24 cellular contexts compared by ENCODE assay signal in genomic region chr1:58057820-58058219, GRCh38.
A peak's percentile ranks its signal among the peaks of the same experiment; 100 is the strongest.
DNase-seq lines count a peak whose midpoint lies in the region; ATAC-seq, FAIRE-seq and TF ChIP-seq lines count a peak whose summit lies in the region.
"Had no signal": no experiment of that assay in that cellular context is flagged by ENCODE, and none has a peak within 500 bp of the region (broad histone marks: within the 10 kb centered on the region; RNA-seq: fewer than 3 reads in every experiment).

No MANE protein-coding gene starts in this region.

- H3K27ac ChIP-seq in IMR-90 (ENCODE audit: insufficient read depth, low read length) (no peak overlapping the region), right lobe of liver (no peak overlapping the region)
- H3K27ac ChIP-seq: A549; BLaER1 treated with 17β-estradiol and CSF1 and Interleukin-3, amounts not matched to agents 10 nM and 100 nM; GM23248 had no signal

- no peak for TF ChIP-seq POLR2A in IMR-90 (IDR thresholded peaks at IDR 0.05; ENCODE audit: low read depth, low read length)
- TF ChIP-seq POLR2A in right lobe of liver (IDR thresholded peaks at IDR 0.05), result no peak

- dilution Hi-C loops in IMR-90 (cut with HindIII; ENCODE audit: low sequenced_read_pairs, unreplicated experiment), result no loop called here

- no peak overlapping the region for H2AFZ ChIP-seq in IMR-90 (replicated peaks; ENCODE audit: low read length, poor library complexity)
- H2AFZ ChIP-seq: GM23248 had no signal

- H3K56ac ChIP-seq in IMR-90 (ENCODE audit: extremely low read depth, insufficient read depth, low read length), result no peak overlapping the region

- intact Hi-C loops in IMR-90 (cut with micrococcal nuclease) (no loop called here), right lobe of liver (cut with DNase I) (no loop called here), head of caudate nucleus (cut with DNase I) (no loop called here)

- H3K9me3 ChIP-seq in IMR-90 (ENCODE audit: control insufficient read depth, insufficient read depth, low read length) (no peaks in the 10 kb centered on the region; the same call in 1 of the 2 replicates), right lobe of liver (no peaks in the 10 kb centered on the region)
- H3K9me3 ChIP-seq: A549, BE2C had no signal

- H4K8ac ChIP-seq in IMR-90 (ENCODE audit: low read depth in 2 of 2, low read length in 2 of 2), result no peak overlapping the region

- no peak overlapping the region for H3K18ac ChIP-seq in IMR-90 (ENCODE audit: low read depth, low read length)

- H2AK9ac ChIP-seq in IMR-90 (replicated peaks; ENCODE audit: low read depth, low read length, poor library complexity), result no peak overlapping the region

- CTCF ChIA-PET in IMR-90 (lab: Yijun Ruan, JAX), result no interaction called here

- no TSS peak for BruUV-seq in IMR-90 (replicated peaks; lab: Mats Ljungman, UMichigan)

- no peak overlapping the region for H3K23ac ChIP-seq in IMR-90 (ENCODE audit: low read depth, low read length)

- POLR2A ChIA-PET in IMR-90 (lab: Charles Lee; ENCODE audit: unreplicated experiment), result no interaction called here

- no peak overlapping the region for H3K9ac ChIP-seq in IMR-90 (ENCODE audit: low read depth, low read length)
- H3K9ac ChIP-seq: BLaER1 treated with 17β-estradiol and CSF1 and Interleukin-3, amounts not matched to agents 10 nM and 100 nM; GM23248 had no signal

- peak; percentile 39 for DNase-seq in NCI-H82 (lab: John Stamatoyannopoulos, UW)
- DNase-seq in NCI-H82 treated with DMSO at 0.1 percent for 48 hours (lab: John Stamatoyannopoulos, UW; ENCODE audit: unreplicated experiment), result no peak
- DNase-seq in IMR-90, result no peak
- DNase-seq in epithelial cell of esophagus (ENCODE audit: low read depth), result peak; percentile 47
- no peak for DNase-seq in right lobe of liver
- DNase-seq in urothelium cell line (ENCODE audit: low spot score), result no peak
- no peak for DNase-seq in head of caudate nucleus
- DNase-seq: 8988T; ACHN; BE2C; CD4-positive, alpha-beta T cell; CD8-positive, alpha-beta memory T cell; DMS79 treated with DMSO at 0.1 percent for 48 hours; GF-D8; GM23248; H7; HCEC 1CT had no signal

- in situ Hi-C loops in IMR-90 (cut with MboI; ENCODE audit: low sequenced_read_pairs), result no loop called here

- H2BK15ac ChIP-seq in IMR-90 (ENCODE audit: low read depth, low read length), result no peak overlapping the region

- no peak overlapping the region for H2BK5ac ChIP-seq in IMR-90 (ENCODE audit: low read depth, low read length, poor library complexity, severe bottlenecking)

- no peak overlapping the region for H3K4me3 ChIP-seq in IMR-90 (ENCODE audit: insufficient read depth, low read depth, low read length)
- no peak overlapping the region for H3K4me3 ChIP-seq in epithelial cell of esophagus (ENCODE audit: low read length)
- no peak overlapping the region for H3K4me3 ChIP-seq in right lobe of liver
- H3K4me3 ChIP-seq: A549; BLaER1 treated with 17β-estradiol and CSF1 and Interleukin-3, amounts not matched to agents 10 nM and 100 nM; GM23248 had no signal

- no peaks in the 10 kb centered on the region for H3K36me3 ChIP-seq in IMR-90 (ENCODE audit: control insufficient read depth, insufficient read depth, low read length)
- H3K36me3 ChIP-seq in right lobe of liver, result no peaks in the 10 kb centered on the region
- H3K36me3 ChIP-seq: BE2C; BLaER1 treated with 17β-estradiol and CSF1 and Interleukin-3, amounts not matched to agents 10 nM and 100 nM had no signal

- no peak overlapping the region for H2BK20ac ChIP-seq in IMR-90 (ENCODE audit: low read depth, low read length)

- H3K4ac ChIP-seq in IMR-90 (ENCODE audit: low read depth, low read length), result no peak overlapping the region

- TF ChIP-seq CTCF in IMR-90 (conservative IDR thresholded peaks at IDR 0.05; ENCODE audit: low read depth, low read length) (no peak), epithelial cell of esophagus (IDR thresholded peaks at IDR 0.05; ENCODE audit: insufficient read depth, low read depth, low read length, missing control alignments) (no peak), right lobe of liver (IDR thresholded peaks at IDR 0.05) (no peak)

- no peaks in the 10 kb centered on the region for H3K79me1 ChIP-seq in IMR-90 (ENCODE audit: low read depth in 1 of 2, low read length in 2 of 2)

- no peak for FAIRE-seq in urothelium cell line (lab: Jason Lieb, UNC)
- FAIRE-seq: A549, D721Med, GM12891, GM18507, H1 had no signal

- H3K27me3 ChIP-seq in IMR-90 (ENCODE audit: control insufficient read depth, insufficient read depth, low read length), result no peaks in the 10 kb centered on the region
- no peaks in the 10 kb centered on the region for H3K27me3 ChIP-seq in right lobe of liver
- H3K27me3 ChIP-seq: BE2C; BLaER1 treated with 17β-estradiol and CSF1 and Interleukin-3, amounts not matched to agents 10 nM and 100 nM had no signal

- H2AK5ac ChIP-seq in IMR-90 (ENCODE audit: low read depth, low read length), result no peak overlapping the region

- WGBS in IMR-90 (ENCODE audit: extremely low coverage in 2 of 2, insufficient read length in 1 of 2), 2 experiments, result 0% methylated on average over 1 of the region's 1 CpG; no CpG with 5 or more reads in 1 of the 2 experiments
- 86% methylated on average over 1 of the region's 1 CpG for WGBS in right lobe of liver (ENCODE audit: insufficient coverage, low coverage, low lambda C conversion rate, missing lambda C conversion rate)

- H4K20me1 ChIP-seq in IMR-90 (ENCODE audit: insufficient read depth, low read length), result no peaks in the 10 kb centered on the region
- H4K20me1 ChIP-seq: BLaER1 treated with 17β-estradiol and CSF1 and Interleukin-3, amounts not matched to agents 10 nM and 100 nM had no signal

- no peak overlapping the region for H4K5ac ChIP-seq in IMR-90 (ENCODE audit: low read depth, low read length)

- H3K4me1 ChIP-seq in IMR-90 (ENCODE audit: control insufficient read depth, insufficient read depth, low read length) (no peaks in the 10 kb centered on the region), right lobe of liver (peaks cover 0 to 8% (median 0%) of the 10 kb centered on the region in 4 donors)
- H3K4me1 ChIP-seq: A549; BE2C; BLaER1 treated with 17β-estradiol and CSF1 and Interleukin-3, amounts not matched to agents 10 nM and 100 nM had no signal

- H4K91ac ChIP-seq in IMR-90 (ENCODE audit: insufficient read depth, low read depth, low read length), result no peak overlapping the region

- no peaks in the 10 kb centered on the region for H3K9me1 ChIP-seq in IMR-90 (ENCODE audit: insufficient read depth, low read length)

- H3K4me2 ChIP-seq in IMR-90 (ENCODE audit: low read depth, low read length), result no peak overlapping the region
- H3K4me2 ChIP-seq: A549; BLaER1 treated with 17β-estradiol and CSF1 and Interleukin-3, amounts not matched to agents 10 nM and 100 nM had no signal

- no peak overlapping the region for H2BK120ac ChIP-seq in IMR-90 (ENCODE audit: low read depth, low read length)

- TF ChIP-seq RAD21 in IMR-90 (IDR thresholded peaks at IDR 0.05; ENCODE audit: low read length), result no peak

- no peak for ATAC-seq in IMR-90 (ENCODE audit: low read depth)
- peak; percentile 52 to 75 (median 54) for ATAC-seq in right lobe of liver
- no peak for ATAC-seq in GM21717 (IDR thresholded peaks at IDR 0.05; ENCODE audit: unreplicated experiment)
- ATAC-seq: A549 had no signal

- no peak overlapping the region for H3K14ac ChIP-seq in IMR-90 (replicated peaks; ENCODE audit: low read depth, low read length)

TF ChIP-seq in IMR-90, 13 proteins besides CTCF, POLR2A, EP300 and RAD21:
- TF ChIP-seq CHD1 (IDR thresholded peaks at IDR 0.05; ENCODE audit: low read depth, low read length) (no peak), CEBPB (IDR thresholded peaks at IDR 0.05; ENCODE audit: low read depth, low read length) (peak; percentile 66), MAFK (IDR thresholded peaks at IDR 0.05; ENCODE audit: low read depth, low read length) (no peak), ELK1 (IDR thresholded peaks at IDR 0.05; ENCODE audit: borderline replicate concordance, low read depth, low read length) (no peak)

Comparison
In these comparisons a context has a peak if more than half of its experiments do, and no peak if none do; other contexts are left out.
1. DNase-seq: peak in NCI-H82 (single experiment) and epithelial cell of esophagus (single experiment); none in NCI-H82 treated with DMSO at 0.1 percent for 48 hours (single experiment), IMR-90 (single experiment), right lobe of liver (0 of 3), urothelium cell line (single experiment) and head of caudate nucleus (0 of 42).
2. ATAC-seq: peak in right lobe of liver (4 of 4); none in IMR-90 (single experiment) and GM21717 (single experiment).